20 cellular contexts compared by ENCODE assay signal in the genomic region with DNA sequence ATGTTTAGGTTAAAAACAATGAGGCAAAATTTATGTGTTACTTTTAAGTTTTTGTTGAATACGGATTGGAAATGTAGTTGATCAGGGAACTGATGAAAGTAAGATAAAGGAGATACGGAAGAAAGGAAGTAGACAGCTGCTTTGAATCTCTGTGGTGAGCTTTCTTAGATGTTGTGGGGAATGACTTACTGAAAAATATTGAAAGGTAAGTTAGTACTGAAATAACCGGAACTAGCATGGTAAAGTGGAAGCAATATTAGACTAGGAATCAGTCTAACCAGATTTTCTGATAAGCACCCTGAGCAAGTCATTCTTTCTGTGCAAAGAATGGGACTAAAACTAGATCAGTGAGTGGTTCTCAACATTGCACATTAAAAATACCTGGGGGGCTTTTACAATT. TPM values are rescaled to one million over a fixed set of nuclear protein-coding genes. Genes with fewer than 3 reads are reported as not detected.
DNase-seq lines count a peak whose midpoint lies in the region; ATAC-seq and TF ChIP-seq lines count a peak whose summit lies in the region.
"Had no signal": no experiment of that assay in that cellular context is flagged by ENCODE, and none has a peak within 500 bp of the region (broad histone marks: within the 10 kb centered on the region; RNA-seq: fewer than 3 reads in every experiment).

No MANE protein-coding gene starts in this region.

- CTCF ChIA-PET in CD8-positive, alpha-beta T cell (lab: Charles Lee), result interaction anchor here (0.9 to 1.5 kb wide), 2 partner anchors 19 to 40 kb away, joined by 3 to 4 read pairs; no protein-coding TSS in a partner anchor
- CTCF ChIA-PET in activated CD4-positive, alpha-beta memory T cell treated with anti-CD3 and anti-CD28 coated beads, Interleukin-2, amount 10 ng/mL, durations not matched to agents 7 days and 5 days (lab: Charles Lee), result interaction anchor here (1.0 to 3.9 kb wide), 4 partner anchors 13 to 319 kb away, joined by 3 to 17 read pairs (median 4); no protein-coding TSS in a partner anchor

- H3K36me3 ChIP-seq in CD4-positive, CD25-positive, alpha-beta regulatory T cell (ENCODE audit: control insufficient read depth, insufficient read depth, low read length), result peaks cover 51% of the 10 kb centered on the region
- no peaks in the 10 kb centered on the region for H3K36me3 ChIP-seq in CD8-positive, alpha-beta T cell (ENCODE audit: insufficient read depth, low read length)

- H3K27ac ChIP-seq in CD4-positive, CD25-positive, alpha-beta regulatory T cell (ENCODE audit: insufficient read depth, low read length, poor library complexity, severe bottlenecking), result peak overlapping the region; percentile 34
- no peak overlapping the region for H3K27ac ChIP-seq in CD8-positive, alpha-beta T cell (ENCODE audit: low read depth, low read length)
- H3K27ac ChIP-seq in foreskin keratinocyte, result no peak overlapping the region
- H3K27ac ChIP-seq: epithelial cell of prostate had no signal

- H3K27me3 Mint-ChIP-seq in CD4-positive, CD25-positive, alpha-beta regulatory T cell, result no peaks in the 10 kb centered on the region
- H3K27me3 Mint-ChIP-seq in CD8-positive, alpha-beta T cell (ENCODE audit: low read depth), result no peaks in the 10 kb centered on the region
- no peaks in the 10 kb centered on the region for H3K27me3 Mint-ChIP-seq in activated CD4-positive, alpha-beta memory T cell treated with anti-CD3 and anti-CD28 coated beads, Interleukin-2, amount 10 ng/mL, durations not matched to agents 7 days and 5 days
- no peaks in the 10 kb centered on the region for H3K27me3 Mint-ChIP-seq in endothelial cell (ENCODE audit: unreplicated experiment)

- H3K4me1 Mint-ChIP-seq in CD4-positive, CD25-positive, alpha-beta regulatory T cell, result peaks cover 17 to 53% (median 42%) of the 10 kb centered on the region in 4 donors
- peaks cover 52% of the 10 kb centered on the region for H3K4me1 Mint-ChIP-seq in CD8-positive, alpha-beta T cell (ENCODE audit: low read depth)
- H3K4me1 Mint-ChIP-seq in activated CD4-positive, alpha-beta memory T cell treated with anti-CD3 and anti-CD28 coated beads, Interleukin-2, amount 10 ng/mL, durations not matched to agents 7 days and 5 days, result peaks cover 36% of the 10 kb centered on the region
- no peaks in the 10 kb centered on the region for H3K4me1 Mint-ChIP-seq in endothelial cell (ENCODE audit: unreplicated experiment)

- POLR2A ChIA-PET in CD8-positive, alpha-beta T cell (lab: Charles Lee), result interaction anchor here (0.6 to 1.4 kb wide), 3 partner anchors 8 to 51 kb away, joined by 3 to 4 read pairs (median 3); no protein-coding TSS in a partner anchor
- POLR2A ChIA-PET in activated CD4-positive, alpha-beta memory T cell treated with anti-CD3 and anti-CD28 coated beads, Interleukin-2, amount 10 ng/mL, durations not matched to agents 7 days and 5 days (lab: Charles Lee), result interaction anchor here (0.6 to 2.6 kb wide), 7 partner anchors 9 to 40 kb away, joined by 3 to 27 read pairs (median 3); partner anchors contain the start of gene LUC7L2

- H3K9me3 Mint-ChIP-seq in CD4-positive, CD25-positive, alpha-beta regulatory T cell, result peaks cover 0 to 1% (median 0%) of the 10 kb centered on the region in 7 donors
- H3K9me3 Mint-ChIP-seq in CD8-positive, alpha-beta T cell, result no peaks in the 10 kb centered on the region
- no peaks in the 10 kb centered on the region for H3K9me3 Mint-ChIP-seq in activated CD4-positive, alpha-beta memory T cell treated with anti-CD3 and anti-CD28 coated beads, Interleukin-2, amount 10 ng/mL, durations not matched to agents 7 days and 5 days
- H3K9me3 Mint-ChIP-seq in endothelial cell (ENCODE audit: unreplicated experiment), result no peaks in the 10 kb centered on the region
- H3K9me3 Mint-ChIP-seq: HFFc6 had no signal

- DNase-seq in CD4-positive, CD25-positive, alpha-beta regulatory T cell, result peak in 2 of 3 donors; percentile 18 to 29
- no peak for DNase-seq in CD8-positive, alpha-beta T cell
- no peak for DNase-seq in activated CD4-positive, alpha-beta memory T cell treated with anti-CD3 and anti-CD28 coated beads, Interleukin-2, amount 10 ng/mL, durations not matched to agents 7 days and 5 days
- DNase-seq in endothelial cell (ENCODE audit: low spot score) (no peak), GM13976 (ENCODE audit: low spot score) (no peak), DMS153 treated with DMSO at 0.1 percent for 48 hours (lab: John Stamatoyannopoulos, UW; ENCODE audit: unreplicated experiment) (no peak), foreskin keratinocyte (no peak), midbrain (lab: John Stamatoyannopoulos, UW) (no peak)
- DNase-seq: activated CD4-positive, CD25-positive, alpha-beta regulatory T cell treated with anti-CD3 and anti-CD28 coated beads, Interleukin-2, amount 50 U/mL, for 72 hours; amniotic stem cell; dermis blood vessel endothelial cell; islet precursor cell; NCI-H1436; NCI-H510A; NK-92 treated with Interleukin-12 subunit alpha and Interleukin-12 subunit beta, amount 100 ng/mL, for 24 hours; occipital lobe; stimulated activated CD4-positive, alpha-beta T cell treated with anti-CD3 and anti-CD28 coated beads, Interleukin-12 subunit alpha, Interleukin-12 subunit beta, amount 100 ng/mL, for 4 hours; T1000 had no signal

- H3K36me3 Mint-ChIP-seq in CD4-positive, CD25-positive, alpha-beta regulatory T cell, result peaks cover 19% of the 10 kb centered on the region
- H3K36me3 Mint-ChIP-seq in CD8-positive, alpha-beta T cell, result peaks cover 64% of the 10 kb centered on the region
- peaks cover 55% of the 10 kb centered on the region for H3K36me3 Mint-ChIP-seq in activated CD4-positive, alpha-beta memory T cell treated with anti-CD3 and anti-CD28 coated beads, Interleukin-2, amount 10 ng/mL, durations not matched to agents 7 days and 5 days (ENCODE audit: low read depth)
- peaks cover 9% of the 10 kb centered on the region for H3K36me3 Mint-ChIP-seq in endothelial cell (ENCODE audit: low read depth, unreplicated experiment)

- H3K4me3 ChIP-seq in CD4-positive, CD25-positive, alpha-beta regulatory T cell (ENCODE audit: low read depth, low read length), result peak overlapping the region; percentile 55
- H3K4me3 ChIP-seq in CD8-positive, alpha-beta T cell (ENCODE audit: low read depth, low read length), result no peak overlapping the region

- H3K27me3 ChIP-seq in CD4-positive, CD25-positive, alpha-beta regulatory T cell (ENCODE audit: control insufficient read depth, insufficient read depth, low read length), result no peaks in the 10 kb centered on the region
- H3K27me3 ChIP-seq in CD8-positive, alpha-beta T cell (ENCODE audit: insufficient read depth, low read length), result no peaks in the 10 kb centered on the region
- H3K27me3 ChIP-seq in foreskin keratinocyte, result no peaks in the 10 kb centered on the region

- H3K9me3 ChIP-seq in CD4-positive, CD25-positive, alpha-beta regulatory T cell (ENCODE audit: control insufficient read depth in 2 of 2, low read length in 2 of 2), result no peaks in the 10 kb centered on the region
- H3K9me3 ChIP-seq in CD8-positive, alpha-beta T cell (ENCODE audit: low read length), result no peaks in the 10 kb centered on the region

- H3K4me1 ChIP-seq in CD4-positive, CD25-positive, alpha-beta regulatory T cell (ENCODE audit: control insufficient read depth, insufficient read depth, low read length, poor library complexity, severe bottlenecking), result peaks cover 21% of the 10 kb centered on the region
- H3K4me1 ChIP-seq in CD8-positive, alpha-beta T cell (ENCODE audit: insufficient read depth, low read length), result peaks cover 33% of the 10 kb centered on the region
- no peaks in the 10 kb centered on the region for H3K4me1 ChIP-seq in foreskin keratinocyte

- peak overlapping the region; percentile 7 to 89 (median 42) for H3K27ac Mint-ChIP-seq in CD4-positive, CD25-positive, alpha-beta regulatory T cell
- peak overlapping the region; percentile 65 for H3K27ac Mint-ChIP-seq in CD8-positive, alpha-beta T cell
- peak overlapping the region; percentile 74 for H3K27ac Mint-ChIP-seq in activated CD4-positive, alpha-beta memory T cell treated with anti-CD3 and anti-CD28 coated beads, Interleukin-2, amount 10 ng/mL, durations not matched to agents 7 days and 5 days
- H3K27ac Mint-ChIP-seq in endothelial cell (ENCODE audit: unreplicated experiment), result peak overlapping the region; percentile 4

- peak overlapping the region; percentile 0 to 76 (median 48) for H3K4me3 Mint-ChIP-seq in CD4-positive, CD25-positive, alpha-beta regulatory T cell
- H3K4me3 Mint-ChIP-seq in CD8-positive, alpha-beta T cell, result peak overlapping the region; percentile 44
- H3K4me3 Mint-ChIP-seq in activated CD4-positive, alpha-beta memory T cell treated with anti-CD3 and anti-CD28 coated beads, Interleukin-2, amount 10 ng/mL, durations not matched to agents 7 days and 5 days, result no peak overlapping the region
- H3K4me3 Mint-ChIP-seq in endothelial cell (ENCODE audit: unreplicated experiment), result no peak overlapping the region
- H3K4me3 Mint-ChIP-seq: HFFc6 had no signal

- in situ Hi-C loops in GM13976 (cut with MboI; ENCODE audit: low sequenced_read_pairs, unreplicated experiment), result no loop called here

- TF ChIP-seq CTCF in CD8-positive, alpha-beta T cell (IDR thresholded peaks at IDR 0.05), result no peak
- TF ChIP-seq CTCF in endothelial cell (IDR thresholded peaks at IDR 0.05; ENCODE audit: unreplicated experiment) (no peak), GM13976 (IDR thresholded peaks at IDR 0.05; ENCODE audit: borderline replicate concordance, control extremely low read depth, extremely low read depth, insufficient read depth, missing control alignments) (no peak), foreskin keratinocyte (conservative IDR thresholded peaks at IDR 0.05) (no peak)

- ATAC-seq in CD4-positive, CD25-positive, alpha-beta regulatory T cell (ENCODE audit: low read depth in 2 of 2), result peak in 1 of 2 donors; percentile 68
- ATAC-seq in CD8-positive, alpha-beta T cell, result peak; percentile 42
- ATAC-seq in foreskin keratinocyte, result no peak

- intact Hi-C loops in CD8-positive, alpha-beta T cell (cut with DNase I, micrococcal nuclease), result no loop called here

RNA-seq across cellular contexts. Expression of gene LUC7L2, which starts 34.9 kb away (rescaled TPM):
- total RNA-seq in CD4-positive, CD25-positive, alpha-beta regulatory T cell, result 190 TPM
- polyA plus RNA-seq in CD4-positive, CD25-positive, alpha-beta regulatory T cell, result 10 to 100 TPM; 56.9 to 74.7 (median 59.4) TPM
- 100 to 1,000 TPM; 171 to 192 TPM for total RNA-seq in CD8-positive, alpha-beta T cell
- total RNA-seq in activated CD4-positive, alpha-beta memory T cell treated with anti-CD3 and anti-CD28 coated beads, Interleukin-2, amount 10 ng/mL, durations not matched to agents 7 days and 5 days, result 100 to 1,000 TPM; 106 to 110 TPM
- total RNA-seq in endothelial cell (ENCODE audit: unreplicated experiment), result 83.5 TPM
- 55.3 and 67.2 TPM in 2 replicates for total RNA-seq in foreskin keratinocyte
- polyA plus RNA-seq in foreskin keratinocyte, result 32.1 and 41.7 TPM in 2 replicates

RNA-seq across cellular contexts. Expression of gene FMC1, which starts 53.4 kb away (rescaled TPM):
- 3.4 TPM for total RNA-seq in CD4-positive, CD25-positive, alpha-beta regulatory T cell
- 10 to 100 TPM; 42.2 to 56.8 (median 56.4) TPM for polyA plus RNA-seq in CD4-positive, CD25-positive, alpha-beta regulatory T cell
- 1 to 10 TPM; 1.2 to 3.0 TPM for total RNA-seq in CD8-positive, alpha-beta T cell
- total RNA-seq in activated CD4-positive, alpha-beta memory T cell treated with anti-CD3 and anti-CD28 coated beads, Interleukin-2, amount 10 ng/mL, durations not matched to agents 7 days and 5 days, result 1 to 10 TPM; 9.9 TPM
- total RNA-seq in endothelial cell (ENCODE audit: unreplicated experiment), result 9.0 TPM
- total RNA-seq in foreskin keratinocyte, result 5.5 and 5.6 TPM in 2 replicates
- 8.0 and 8.6 TPM in 2 replicates for polyA plus RNA-seq in foreskin keratinocyte

Comparison
In these comparisons a context has a peak if more than half of its experiments do, and no peak if none do; other contexts are left out.
1. DNase-seq: peak in CD4-positive, CD25-positive, alpha-beta regulatory T cell (2 of 3); none in CD8-positive, alpha-beta T cell (0 of 7), activated CD4-positive, alpha-beta memory T cell treated with anti-CD3 and anti-CD28 coated beads, Interleukin-2, amount 10 ng/mL, durations not matched to agents 7 days and 5 days (single experiment), endothelial cell (single experiment), GM13976 (single experiment), DMS153 treated with DMSO at 0.1 percent for 48 hours (single experiment), foreskin keratinocyte (0 of 2) and midbrain (single experiment).
2. H3K27ac Mint-ChIP-seq: peak in every context shown above with its lines; median percentile 74 in activated CD4-positive, alpha-beta memory T cell treated with anti-CD3 and anti-CD28 coated beads, Interleukin-2, amount 10 ng/mL, durations not matched to agents 7 days and 5 days; 65 in CD8-positive, alpha-beta T cell; 42 in CD4-positive, CD25-positive, alpha-beta regulatory T cell; 4 in endothelial cell.
3. H3K4me3 Mint-ChIP-seq: peak in CD4-positive, CD25-positive, alpha-beta regulatory T cell (4 of 4) and CD8-positive, alpha-beta T cell (single experiment); none in activated CD4-positive, alpha-beta memory T cell treated with anti-CD3 and anti-CD28 coated beads, Interleukin-2, amount 10 ng/mL, durations not matched to agents 7 days and 5 days (single experiment) and endothelial cell (single experiment).